Comparison of ENCODE assay signal across 8 cellular contexts in genomic region chr5:179699640-179700298, GRCh38. TPM values are rescaled to one million over a fixed set of nuclear protein-coding genes. Genes with fewer than 3 reads are reported as not detected.
DNase-seq lines count a peak whose midpoint lies in the region; ATAC-seq, FAIRE-seq and TF ChIP-seq lines count a peak whose summit lies in the region.

No MANE protein-coding gene starts in this region.

- H3K27ac Mint-ChIP-seq in naive thymus-derived CD8-positive, alpha-beta T cell = peak overlapping the region; percentile 94 to 99 (median 98)

- no peaks in the 10 kb centered on the region for H3K9me3 Mint-ChIP-seq in naive thymus-derived CD8-positive, alpha-beta T cell

- peak; percentile 85 for FAIRE-seq in endothelial cell of umbilical vein (lab: Jason Lieb, UNC)

- peaks cover 18% of the 10 kb centered on the region for H3K4me1 ChIP-seq in endothelial cell of umbilical vein (ENCODE audit: control insufficient read depth, extremely low read depth, insufficient read depth, low read length)
- no peaks in the 10 kb centered on the region for H3K4me1 ChIP-seq in uterus

- H3K79me2 ChIP-seq in endothelial cell of umbilical vein (ENCODE audit: control insufficient read depth, insufficient read depth, low read length) = peaks cover 59% of the 10 kb centered on the region

- H3K27me3 Mint-ChIP-seq in naive thymus-derived CD8-positive, alpha-beta T cell = no peaks in the 10 kb centered on the region

- H3K9ac ChIP-seq in endothelial cell of umbilical vein (replicated peaks; ENCODE audit: extremely low read depth, insufficient read depth, low read length) = peak overlapping the region; percentile 96

- ATAC-seq in naive thymus-derived CD8-positive, alpha-beta T cell = no peak
- no peak for ATAC-seq in GM21576 (IDR thresholded peaks at IDR 0.05; ENCODE audit: unreplicated experiment)

- TF ChIP-seq CTCF in GM06990 (IDR thresholded peaks at IDR 0.05; ENCODE audit: insufficient read depth, low read length, poor library complexity, severe bottlenecking) (no peak), VCaP (conservative IDR thresholded peaks at IDR 0.05) (no peak), endothelial cell of umbilical vein (IDR thresholded peaks at IDR 0.05; ENCODE audit: extremely low read depth in 1 of 2, insufficient read depth in 1 of 2, low read depth in 1 of 2, low read length in 2 of 2) (no peak), uterus (IDR thresholded peaks at IDR 0.05) (no peak)

- H3K36me3 Mint-ChIP-seq in naive thymus-derived CD8-positive, alpha-beta T cell = peaks cover 0 to 22% (median 0%) of the 10 kb centered on the region in 3 donors

- H3K27ac ChIP-seq in VCaP (peak overlapping the region; percentile 99), endothelial cell of umbilical vein (ENCODE audit: insufficient read depth, low read depth, low read length) (peak overlapping the region; percentile 90), uterus (peak overlapping the region; percentile 84 to 97)

- intact Hi-C loops in endothelial cell of umbilical vein (cut with micrococcal nuclease) = loop anchor here (1.0 to 5.0 kb wide), 4 partner anchors 77 to 1543 kb away; partner anchors contain the start of genes HNRNPH1, MGAT4B, MRNIP and RACK1
- intact Hi-C loops in uterus (cut with DNase I; ENCODE audit: low total_unique reads) = no loop called here

- H3K9me3 ChIP-seq in endothelial cell of umbilical vein (replicated peaks; ENCODE audit: control insufficient read depth, insufficient read depth, low read length) (no peaks in the 10 kb centered on the region), uterus (no peaks in the 10 kb centered on the region)

- H3K4me3 ChIP-seq in GM06990 (replicated peaks; ENCODE audit: low read depth, low read length) (peak overlapping the region; percentile 92), endothelial cell of umbilical vein (replicated peaks in 1 of 3; ENCODE audit: insufficient read depth in 1 of 3, low read depth in 1 of 3, low read length in 3 of 3) (peak overlapping the region; percentile 59 to 96 (median 90)), uterus (peak overlapping the region; percentile 54 to 95)

- H3K4me3 Mint-ChIP-seq in naive thymus-derived CD8-positive, alpha-beta T cell = peak overlapping the region; percentile 90 to 99 (median 97)

- H3K4me2 ChIP-seq in endothelial cell of umbilical vein (ENCODE audit: insufficient read depth, low read length) = peak overlapping the region; percentile 71

- peak; percentile 8 for DNase-seq in GM06990 (ENCODE audit: extremely low read depth, insufficient read length)
- DNase-seq in HT-29 (ENCODE audit: low spot score) = peak; percentile 65
- DNase-seq in endothelial cell of umbilical vein (ENCODE audit: low read depth, low spot score) = peak; percentile 60
- DNase-seq in naive thymus-derived CD8-positive, alpha-beta T cell = no peak
- no peak for DNase-seq in uterus
- no peak for DNase-seq in NCI-H1436 (lab: John Stamatoyannopoulos, UW)

- peaks cover 24 to 63% (median 50%) of the 10 kb centered on the region in 4 donors for H3K4me1 Mint-ChIP-seq in naive thymus-derived CD8-positive, alpha-beta T cell

- no peak overlapping the region for H2AFZ ChIP-seq in endothelial cell of umbilical vein (ENCODE audit: low read depth, low read length)

- peaks cover 6% of the 10 kb centered on the region for H3K36me3 ChIP-seq in GM06990 (ENCODE audit: control insufficient read depth, insufficient read depth, low read length)
- H3K36me3 ChIP-seq in endothelial cell of umbilical vein (ENCODE audit: control insufficient read depth in 2 of 2, extremely low read depth in 1 of 2, insufficient read depth in 2 of 2, low read length in 2 of 2) = peaks cover 3 to 4% of the 10 kb centered on the region in 2 experiments
- no peaks in the 10 kb centered on the region for H3K36me3 ChIP-seq in uterus

- no peak for TF ChIP-seq POLR2A in endothelial cell of umbilical vein (IDR thresholded peaks at IDR 0.05; ENCODE audit: low read depth, low read length)
- no peak for TF ChIP-seq POLR2A in uterus (IDR thresholded peaks at IDR 0.05)

- no peaks in the 10 kb centered on the region for H3K9me1 ChIP-seq in endothelial cell of umbilical vein (replicated peaks; ENCODE audit: control insufficient read depth, extremely low read depth, insufficient read depth, low read length)

- H4K20me1 ChIP-seq in endothelial cell of umbilical vein (replicated peaks; ENCODE audit: control insufficient read depth, extremely low read depth, insufficient read depth, low read length) = no peaks in the 10 kb centered on the region

- POLR2A ChIA-PET in endothelial cell of umbilical vein (lab: Charles Lee) = interaction anchor here (4.4 kb wide), 1 partner anchor 76 kb away, joined by 18 read pairs; the partner anchor contains the start of gene HNRNPH1
- POLR2A ChIA-PET in naive thymus-derived CD8-positive, alpha-beta T cell (lab: Charles Lee) = interaction anchor here (0.6 to 3.3 kb wide), 6 partner anchors 21 to 372 kb away, joined by 3 to 25 read pairs (median 6); partner anchors contain the start of genes HNRNPH1, MAML1 and RNF130

- CTCF ChIA-PET in endothelial cell of umbilical vein (lab: Charles Lee) = interaction anchor here (0.9 kb wide), 1 partner anchor 16 kb away, joined by 3 read pairs; no protein-coding TSS in a partner anchor

- dilution Hi-C loops in endothelial cell of umbilical vein (cut with MboI; ENCODE audit: extremely low pct_ligation_motif_present, low sequenced_read_pairs) = no loop called here

- BruUV-seq in endothelial cell of umbilical vein (replicated peaks; lab: Mats Ljungman, UMichigan) = TSS peak; percentile 47

- H3K27me3 ChIP-seq in GM06990 (replicated peaks; ENCODE audit: control insufficient read depth, insufficient read depth, low read length) (no peaks in the 10 kb centered on the region), endothelial cell of umbilical vein (ENCODE audit: control insufficient read depth in 2 of 2, insufficient read depth in 2 of 2, low read length in 2 of 2) (no peaks in the 10 kb centered on the region), uterus (no peaks in the 10 kb centered on the region)

TF ChIP-seq in endothelial cell of umbilical vein, 7 proteins besides CTCF, POLR2A, EP300 and RAD21:
- TF ChIP-seq POLR2AphosphoS5 (IDR thresholded peaks at IDR 0.05; ENCODE audit: insufficient read depth, low read depth, low read length) (peak; percentile 41), FOS (IDR thresholded peaks at IDR 0.05; ENCODE audit: borderline replicate concordance, insufficient read depth, low read length) (no peak)

RNA-seq across cellular contexts. Expression of gene CANX, which starts 1.0 kb away (rescaled TPM):
- total RNA-seq in HT-29 (2014; rRNA removed; shearing (Covaris generic)) = 239 and 260 TPM in 2 replicates
- total RNA-seq in endothelial cell of umbilical vein (854 and 986 TPM in 2 replicates), uterus (100 to 1,000 TPM; 155 to 550 (median 392) TPM)
- 156 and 193 TPM in 2 replicates for polyA plus RNA-seq in endothelial cell of umbilical vein
- 237 and 250 TPM in 2 replicates for polyA plus RNA-seq in endothelial cell of umbilical vein (2011; cell fraction: cytosol; rRNA removed)
- 155 and 227 TPM in 2 replicates for polyA plus RNA-seq in endothelial cell of umbilical vein (2011; cell fraction: nucleus; rRNA removed)
- polyA plus RNA-seq in endothelial cell of umbilical vein (2012) = 671 and 731 TPM in 2 replicates
- polyA minus RNA-seq in endothelial cell of umbilical vein = 3,255 and 3,394 TPM in 2 replicates
- 534 TPM for polyA minus RNA-seq in endothelial cell of umbilical vein (2011; cell fraction: cytosol; rRNA and poly(A)+ RNA removed)
- 400 and 464 TPM in 2 replicates for polyA minus RNA-seq in endothelial cell of umbilical vein (2011; cell fraction: nucleus; rRNA and poly(A)+ RNA removed)
- total RNA-seq in naive thymus-derived CD8-positive, alpha-beta T cell = 100 to 1,000 TPM; 219 to 225 TPM
- 100 to 1,000 TPM; 172 to 220 (median 190) TPM for polyA plus RNA-seq in naive thymus-derived CD8-positive, alpha-beta T cell

RNA-seq across cellular contexts. Expression of gene CBY3, which starts 18.9 kb away (rescaled TPM):
- total RNA-seq in HT-29 (2014; rRNA removed; shearing (Covaris generic)) = not detected in 2 replicates
- total RNA-seq in endothelial cell of umbilical vein (not detected in 2 replicates), uterus (not detected)
- not detected in 2 replicates for polyA plus RNA-seq in endothelial cell of umbilical vein
- polyA plus RNA-seq in endothelial cell of umbilical vein (2011; cell fraction: cytosol; rRNA removed) = not detected in 2 replicates
- not detected in 2 replicates for polyA plus RNA-seq in endothelial cell of umbilical vein (2011; cell fraction: nucleus; rRNA removed)
- 0.29 TPM in 1 of 2 replicates, not detected in the other for polyA plus RNA-seq in endothelial cell of umbilical vein (2012)
- not detected in 2 replicates for polyA minus RNA-seq in endothelial cell of umbilical vein
- polyA minus RNA-seq in endothelial cell of umbilical vein (2011; cell fraction: cytosol; rRNA and poly(A)+ RNA removed) = not detected
- not detected in 2 replicates for polyA minus RNA-seq in endothelial cell of umbilical vein (2011; cell fraction: nucleus; rRNA and poly(A)+ RNA removed)
- under 1 TPM in 1 of 2 experiments, not detected in 1; 0.99 TPM for total RNA-seq in naive thymus-derived CD8-positive, alpha-beta T cell
- polyA plus RNA-seq in naive thymus-derived CD8-positive, alpha-beta T cell = under 1 TPM in 2 of 3 donors, not detected in 1; 0.62 to 0.66 TPM

RNA-seq across cellular contexts. Expression of gene MAML1, which starts 32.9 kb away (rescaled TPM):
- total RNA-seq in HT-29 (2014; rRNA removed; shearing (Covaris generic)) = 15.4 and 30.0 TPM in 2 replicates
- total RNA-seq in endothelial cell of umbilical vein (29.0 and 30.1 TPM in 2 replicates), uterus (10 to 100 TPM; 19.7 to 44.1 (median 21.4) TPM)
- 11.7 and 12.4 TPM in 2 replicates for polyA plus RNA-seq in endothelial cell of umbilical vein
- polyA plus RNA-seq in endothelial cell of umbilical vein (2011; cell fraction: cytosol; rRNA removed) = 9.5 and 10.7 TPM in 2 replicates
- 12.5 and 13.6 TPM in 2 replicates for polyA plus RNA-seq in endothelial cell of umbilical vein (2011; cell fraction: nucleus; rRNA removed)
- 13.7 and 14.8 TPM in 2 replicates for polyA plus RNA-seq in endothelial cell of umbilical vein (2012)
- polyA minus RNA-seq in endothelial cell of umbilical vein = 13.1 and 15.0 TPM in 2 replicates
- polyA minus RNA-seq in endothelial cell of umbilical vein (2011; cell fraction: cytosol; rRNA and poly(A)+ RNA removed) = 8.9 TPM
- 14.1 and 17.8 TPM in 2 replicates for polyA minus RNA-seq in endothelial cell of umbilical vein (2011; cell fraction: nucleus; rRNA and poly(A)+ RNA removed)
- 10 to 100 TPM; 45.0 to 48.5 TPM for total RNA-seq in naive thymus-derived CD8-positive, alpha-beta T cell
- polyA plus RNA-seq in naive thymus-derived CD8-positive, alpha-beta T cell = 1 to 10 TPM; 2.8 to 9.6 (median 3.3) TPM

Comparison
In these comparisons a context has a peak if more than half of its experiments do, and no peak if none do; other contexts are left out.
1. DNase-seq: peak in GM06990 (single experiment), HT-29 (single experiment) and endothelial cell of umbilical vein (single experiment); none in naive thymus-derived CD8-positive, alpha-beta T cell (0 of 10), uterus (0 of 2) and NCI-H1436 (single experiment).
2. Peak in every context shown above with its lines, with median percentiles within 50 percentile points of each other: H3K4me3 ChIP-seq and H3K27ac ChIP-seq.